ENCODE assay signal across 8 cellular contexts in genomic region chr2:23387221-23387550, GRCh38. TPM values are rescaled to one million over a fixed set of nuclear protein-coding genes. Genes with fewer than 3 reads are reported as not detected.
A peak's percentile ranks its signal among the peaks of the same experiment; 100 is the strongest.
DNase-seq lines count a peak whose midpoint lies in the region; ATAC-seq, FAIRE-seq and TF ChIP-seq lines count a peak whose summit lies in the region.

No MANE protein-coding gene starts in this region.

- peaks cover 0 to 7% of the 10 kb centered on the region in 2 donors for H3K4me1 ChIP-seq in muscle layer of duodenum (ENCODE audit: control insufficient read depth in 1 of 2, insufficient read depth in 2 of 2, low read length in 2 of 2)

- no peaks in the 10 kb centered on the region for H3K27me3 ChIP-seq in bronchial epithelial cell (ENCODE audit: control insufficient read depth, insufficient read depth, low read length)
- no peaks in the 10 kb centered on the region for H3K27me3 ChIP-seq in muscle layer of duodenum (ENCODE audit: low read depth, low read length)

- DNase-seq in AG08395 (ENCODE audit: low spot score) (peak; percentile 46), bronchial epithelial cell (ENCODE audit: low read depth) (no peak), Kasumi-1 (lab: John Stamatoyannopoulos, UW) (no peak), COR-L47 (lab: John Stamatoyannopoulos, UW) (no peak)
- DNase-seq in effector CD8-positive, alpha-beta T cell (lab: John Stamatoyannopoulos, UW) = no peak
- DNase-seq in activated CD4-positive, CD25-positive, alpha-beta regulatory T cell treated with anti-CD3 and anti-CD28 coated beads, Interleukin-2, amount 50 U/mL, for 72 hours = no peak

- H3K36me3 ChIP-seq in bronchial epithelial cell (ENCODE audit: control insufficient read depth, insufficient read depth, low read length) = no peaks in the 10 kb centered on the region
- H3K36me3 ChIP-seq in muscle layer of duodenum (ENCODE audit: control insufficient read depth in 1 of 2, insufficient read depth in 2 of 2, low read length in 2 of 2) = no peaks in the 10 kb centered on the region

- no peak for FAIRE-seq in bronchial epithelial cell (lab: Jason Lieb, UNC)

- no peak for TF ChIP-seq CTCF in bronchial epithelial cell (IDR thresholded peaks at IDR 0.05; ENCODE audit: insufficient read depth, low read length, severe bottlenecking)

- ATAC-seq in HG02981 (IDR thresholded peaks at IDR 0.05; ENCODE audit: unreplicated experiment) = peak; percentile 10

- no peaks in the 10 kb centered on the region for H3K9me3 ChIP-seq in muscle layer of duodenum (ENCODE audit: control insufficient read depth in 1 of 2, low read length in 2 of 2)

- H3K4me3 ChIP-seq in bronchial epithelial cell (ENCODE audit: low read depth, low read length) (peak overlapping the region; percentile 73), muscle layer of duodenum (ENCODE audit: low read depth in 1 of 2, low read length in 2 of 2) (peak overlapping the region; percentile 69 to 74)

- no peak overlapping the region for H3K27ac ChIP-seq in muscle layer of duodenum (ENCODE audit: low read length)

RNA-seq across cellular contexts. Expression of gene KLHL29, which starts 2.2 kb away (rescaled TPM):
- total RNA-seq in bronchial epithelial cell = 5.0 and 11.6 TPM in 2 replicates
